In the genomic region with DNA sequence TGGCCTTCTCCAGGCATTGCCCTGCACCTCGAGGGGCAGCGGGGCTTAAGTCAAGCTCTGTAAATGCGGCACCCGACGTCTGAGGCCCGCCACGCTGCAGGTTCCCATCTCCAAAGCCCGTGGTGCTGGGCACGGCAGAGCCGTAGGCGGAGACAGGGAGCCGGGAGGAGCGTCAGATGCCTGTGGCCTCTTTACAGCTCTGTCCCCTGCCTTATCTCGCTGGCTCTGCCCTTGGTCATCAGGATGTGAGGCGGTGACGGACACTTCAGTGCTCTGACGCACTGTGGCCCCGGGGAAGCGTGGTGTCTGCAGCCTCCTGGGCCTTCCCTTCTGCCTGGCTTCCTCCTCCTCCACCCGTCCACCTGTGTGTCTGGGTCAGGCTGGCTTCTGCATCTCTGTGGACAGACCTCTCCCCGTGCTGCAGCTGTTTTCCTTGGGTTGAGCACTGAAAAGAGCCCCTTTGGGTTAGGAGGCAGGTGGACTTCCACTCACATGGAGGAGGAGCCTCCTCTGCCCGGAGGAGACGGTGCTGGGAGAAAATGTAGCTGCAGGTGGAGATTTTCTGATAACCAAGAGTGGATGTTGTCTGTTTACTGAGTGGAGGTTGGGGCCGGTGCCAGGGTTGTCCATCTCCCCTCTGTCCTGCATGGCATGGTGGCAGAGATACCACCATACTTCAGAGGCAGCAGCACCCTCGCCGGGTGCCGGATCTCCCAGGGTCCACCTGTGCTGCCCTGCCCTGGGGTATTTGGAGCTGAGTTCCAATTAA, we compare ENCODE assay signal across 18 cellular contexts. TPM values are rescaled to one million over a fixed set of nuclear protein-coding genes. Genes with fewer than 3 reads are reported as not detected.
DNase-seq lines count a peak whose midpoint lies in the region; ATAC-seq lines count a peak whose summit lies in the region.
"Had no signal": no experiment of that assay in that cellular context is flagged by ENCODE, and none has a peak within 500 bp of the region (broad histone marks: within the 10 kb centered on the region; RNA-seq: fewer than 3 reads in every experiment).

No MANE protein-coding gene starts in this region.

- no peaks in the 10 kb centered on the region for H3K27me3 Mint-ChIP-seq in activated naive CD8-positive, alpha-beta T cell treated with anti-CD3 and anti-CD28 coated beads for 36 hours
- H3K27me3 Mint-ChIP-seq: T-cell had no signal

- DNase-seq in DMS53 treated with DMSO at 0.1 percent for 48 hours (lab: John Stamatoyannopoulos, UW; ENCODE audit: unreplicated experiment) = peak; percentile 67
- peak; percentile 62 for DNase-seq in NCI-H774 (lab: John Stamatoyannopoulos, UW)
- peak; percentile 74 for DNase-seq in Right ventricle myocardium superior
- DNase-seq in activated naive CD8-positive, alpha-beta T cell treated with anti-CD3 and anti-CD28 coated beads for 36 hours = no peak
- DNase-seq: anterior cingulate cortex; COR-L47; Karpas-422; NCI-H524 treated with DMSO at 0.1 percent for 48 hours; stimulated activated naive CD4-positive, alpha-beta T cell; T-cell had no signal

- H3K4me3 Mint-ChIP-seq in activated naive CD8-positive, alpha-beta T cell treated with anti-CD3 and anti-CD28 coated beads for 36 hours = no peak overlapping the region

- no peaks in the 10 kb centered on the region for H3K36me3 Mint-ChIP-seq in activated naive CD8-positive, alpha-beta T cell treated with anti-CD3 and anti-CD28 coated beads for 36 hours

- H3K4me1 ChIP-seq in mucosa of rectum (ENCODE audit: control insufficient read depth in 2 of 2, insufficient read depth in 2 of 2, low read length in 2 of 2) = peaks cover 10 to 31% of the 10 kb centered on the region in 2 donors

- H3K4me3 ChIP-seq in mucosa of rectum (ENCODE audit: low read length in 2 of 2) = peak overlapping the region in 1 of 2 donors; percentile 17
- H3K4me3 ChIP-seq: coronary artery, pancreas, smooth muscle cell had no signal

- H3K27ac ChIP-seq in mucosa of rectum (ENCODE audit: low read depth in 2 of 2, low read length in 2 of 2) = peak overlapping the region; percentile 72 to 91
- H3K27ac ChIP-seq: pancreas had no signal

- H3K4me1 Mint-ChIP-seq in activated naive CD8-positive, alpha-beta T cell treated with anti-CD3 and anti-CD28 coated beads for 36 hours = peaks cover 6% of the 10 kb centered on the region

- no peaks in the 10 kb centered on the region for H3K9me3 ChIP-seq in mucosa of rectum (ENCODE audit: control insufficient read depth in 2 of 2, low read length in 2 of 2)
- H3K9me3 ChIP-seq: pancreas had no signal

- ATAC-seq in Right ventricle myocardium superior (ENCODE audit: poor library complexity) = peak; percentile 83
- ATAC-seq in HG03135 (IDR thresholded peaks at IDR 0.05; ENCODE audit: unreplicated experiment) = no peak
- ATAC-seq in HG03354 (IDR thresholded peaks at IDR 0.05; ENCODE audit: poor library complexity, severe bottlenecking, unreplicated experiment) = no peak
- ATAC-seq in HG02759 (IDR thresholded peaks at IDR 0.05; ENCODE audit: unreplicated experiment) = no peak
- ATAC-seq: T-cell had no signal

- no peaks in the 10 kb centered on the region for H3K36me3 ChIP-seq in mucosa of rectum (ENCODE audit: control insufficient read depth in 2 of 2, insufficient read depth in 2 of 2, low read length in 2 of 2)
- H3K36me3 ChIP-seq: pancreas had no signal

- no peaks in the 10 kb centered on the region for H3K9me3 Mint-ChIP-seq in activated naive CD8-positive, alpha-beta T cell treated with anti-CD3 and anti-CD28 coated beads for 36 hours
- H3K9me3 Mint-ChIP-seq: activated T-helper 2 cell treated with anti-CD3 and anti-CD28 coated beads, Interferon-gamma antibody, Interleukin-2, Interleukin-4, amounts not matched to agents 10 μg/mL and 5 μg/mL and 100 μg/mL, durations not matched to agents 14 hours and 24 hours and 36 hours; T-cell had no signal

- intact Hi-C loops in Right ventricle myocardium superior (cut with DNase I) = no loop called here

- peak overlapping the region in 1 of 2 donors; percentile 56 for H3K9ac ChIP-seq in mucosa of rectum (ENCODE audit: low read depth in 1 of 2, low read length in 2 of 2)

- H3K27ac Mint-ChIP-seq in activated naive CD8-positive, alpha-beta T cell treated with anti-CD3 and anti-CD28 coated beads for 36 hours = no peak overlapping the region
- H3K27ac Mint-ChIP-seq: activated T-helper 2 cell treated with anti-CD3 and anti-CD28 coated beads, Interferon-gamma antibody, Interleukin-2, Interleukin-4, amounts not matched to agents 10 μg/mL and 5 μg/mL and 100 μg/mL, durations not matched to agents 14 hours and 24 hours and 36 hours; T-cell had no signal

- no peaks in the 10 kb centered on the region for H3K27me3 ChIP-seq in mucosa of rectum (ENCODE audit: control insufficient read depth in 2 of 2, insufficient read depth in 2 of 2, low read length in 2 of 2)
- H3K27me3 ChIP-seq: pancreas had no signal

RNA-seq across cellular contexts. Expression of gene MCF2L, which starts 14.6 kb away (rescaled TPM):
- total RNA-seq in Right ventricle myocardium superior = 38.1 TPM
- total RNA-seq in activated naive CD8-positive, alpha-beta T cell treated with anti-CD3 and anti-CD28 coated beads for 36 hours = 10 to 100 TPM in 1 of 2 experiments, 1 to 10 TPM in 1; 9.3 to 10.7 TPM
